25 cellular contexts compared by ENCODE assay signal in genomic region chr9:88462191-88462590, GRCh38.
DNase-seq lines count a peak whose midpoint lies in the region; ATAC-seq, FAIRE-seq and TF ChIP-seq lines count a peak whose summit lies in the region.
"Had no signal": no experiment of that assay in that cellular context is flagged by ENCODE, and none has a peak within 500 bp of the region (broad histone marks: within the 10 kb centered on the region; RNA-seq: fewer than 3 reads in every experiment).

No MANE protein-coding gene starts in this region.

- no peaks in the 10 kb centered on the region for H3K27me3 ChIP-seq in brain microvascular endothelial cell (replicated peaks)
- H3K27me3 ChIP-seq: BLaER1 treated with 17β-estradiol and CSF1 and Interleukin-3, amounts not matched to agents 10 nM and 100 nM; neutrophil; suprapubic skin had no signal

- ATAC-seq in GM18873 (IDR thresholded peaks at IDR 0.05; ENCODE audit: low FRiP score, unreplicated experiment) (no peak), HG02763 (IDR thresholded peaks at IDR 0.05; ENCODE audit: unreplicated experiment) (no peak)
- ATAC-seq: activated CD4-positive, alpha-beta T cell treated with anti-CD3 and anti-CD28 coated beads for 36 hours; activated naive CD8-positive, alpha-beta T cell treated with anti-CD3 and anti-CD28 coated beads, Interleukin-2, amount 50 U/mL, for 24 hours; left cardiac atrium; stimulated activated memory B cell treated with anti-CD40 and anti-IgM and Interleukin-4, amounts not matched to agents 10 μg/mL and 1 μg/mL and 100 μg/mL, for 72 hours had no signal

- no peak overlapping the region for H3K27ac ChIP-seq in brain microvascular endothelial cell
- H3K27ac ChIP-seq: BLaER1 treated with 17β-estradiol and CSF1 and Interleukin-3, amounts not matched to agents 10 nM and 100 nM; neutrophil; suprapubic skin had no signal

- peak; percentile 50 for DNase-seq in Daoy (ENCODE audit: low read depth)
- peak; percentile 38 for DNase-seq in LHCN-M2 (ENCODE audit: low read depth)
- DNase-seq in brain microvascular endothelial cell = peak; percentile 57
- peak; percentile 15 for DNase-seq in kidney glomerular epithelial cell (lab: John Stamatoyannopoulos, UW)
- DNase-seq in HTR-8/SVneo (ENCODE audit: insufficient read length, low spot score) = no peak
- DNase-seq in NCI-H2081 (lab: John Stamatoyannopoulos, UW) = no peak
- DNase-seq: activated CD4-positive, alpha-beta T cell treated with anti-CD3 and anti-CD28 coated beads for 36 hours; activated gamma-delta T cell treated with Interleukin-2 at 50 U/mL for 16 hours; activated naive CD8-positive, alpha-beta T cell treated with anti-CD3 and anti-CD28 coated beads, Interleukin-2, amount 50 U/mL, for 24 hours; activated T-cell treated with anti-CD3 and anti-CD28 coated beads, Interleukin-2, amount 50 U/mL, for 24 hours; COR-L47; cortex of kidney; DND-41; left cardiac atrium; mesenchymal stem cell; NCI-H2171 treated with DMSO at 0.1 percent for 48 hours; NCI-H69 had no signal

- no peaks in the 10 kb centered on the region for H3K36me3 ChIP-seq in brain microvascular endothelial cell (replicated peaks)
- H3K36me3 ChIP-seq: neutrophil had no signal

- FAIRE-seq in HTR-8/SVneo (lab: Jason Lieb, UNC) = no peak
- FAIRE-seq: GM12892, RCC 7860 had no signal

- H3K4me3 ChIP-seq in brain microvascular endothelial cell (ENCODE audit: low read depth, low read length) = no peak overlapping the region
- H3K4me3 ChIP-seq: BLaER1 treated with 17β-estradiol and CSF1 and Interleukin-3, amounts not matched to agents 10 nM and 100 nM; suprapubic skin had no signal

- TF ChIP-seq CTCF in brain microvascular endothelial cell (IDR thresholded peaks at IDR 0.05; ENCODE audit: low read depth, low read length, missing control alignments) = no peak

- in situ Hi-C loops in brain microvascular endothelial cell (cut with HindIII; ENCODE audit: low pct_ligation_motif_present, low sequenced_read_pairs) = no loop called here

Comparison
In these comparisons a context has a peak if more than half of its experiments do, and no peak if none do; other contexts are left out.
1. DNase-seq: peak in Daoy (single experiment), LHCN-M2 (single experiment), brain microvascular endothelial cell (single experiment) and kidney glomerular epithelial cell (single experiment); none in HTR-8/SVneo (single experiment) and NCI-H2081 (0 of 2).